33 cellular contexts compared by ENCODE assay signal in genomic region chr18:32446780-32447179, GRCh38. TPM values are rescaled to one million over a fixed set of nuclear protein-coding genes. Genes with fewer than 3 reads are reported as not detected.
DNase-seq lines count a peak whose midpoint lies in the region; ATAC-seq and TF ChIP-seq lines count a peak whose summit lies in the region.
"Had no signal": no experiment of that assay in that cellular context is flagged by ENCODE, and none has a peak within 500 bp of the region (broad histone marks: within the 10 kb centered on the region; RNA-seq: fewer than 3 reads in every experiment).

No MANE protein-coding gene starts in this region.

- no peaks in the 10 kb centered on the region for H3K36me3 ChIP-seq in mucosa of descending colon (ENCODE audit: low read depth)
- H3K36me3 ChIP-seq: cardiac muscle cell, prostate gland, tibial nerve had no signal

- H3K9me3 ChIP-seq in mucosa of descending colon, result no peaks in the 10 kb centered on the region
- H3K9me3 ChIP-seq: prostate gland, SK-N-SH, tibial nerve had no signal

- TF ChIP-seq CTCF in glutamatergic neuron (IDR thresholded peaks at IDR 0.05; ENCODE audit: partially characterized antibody, unreplicated experiment) (no peak), mucosa of descending colon (IDR thresholded peaks at IDR 0.05) (no peak)

- H3K27me3 Mint-ChIP-seq in glutamatergic neuron (ENCODE audit: unreplicated experiment), result no peaks in the 10 kb centered on the region

- H3K4me1 ChIP-seq in mucosa of descending colon (ENCODE audit: low read depth), result no peaks in the 10 kb centered on the region
- H3K4me1 ChIP-seq: prostate gland had no signal

- peak overlapping the region; percentile 39 for H3K27ac Mint-ChIP-seq in glutamatergic neuron (ENCODE audit: unreplicated experiment)
- H3K27ac Mint-ChIP-seq: activated CD4-positive, alpha-beta T cell treated with anti-CD3 and anti-CD28 coated beads, Interleukin-2, amount 10 ng/mL, durations not matched to agents 7 days and 5 days; activated naive CD8-positive, alpha-beta T cell; CD8-positive, alpha-beta memory T cell; effector memory CD8-positive, alpha-beta T cell; mesothelial cell of epicardium; naive B cell; WTC11 had no signal

- DNase-seq in Ammon's horn (ENCODE audit: low spot score) (peak; percentile 36), NCI-H1105 treated with DMSO at 0.1 percent for 48 hours (lab: John Stamatoyannopoulos, UW) (peak; percentile 49), NCI-H526 treated with DMSO at 0.1 percent for 48 hours (lab: John Stamatoyannopoulos, UW) (peak; percentile 34), glutamatergic neuron (no peak), mucosa of descending colon (no peak)
- DNase-seq: ACHN; activated CD4-positive, alpha-beta T cell treated with anti-CD3 and anti-CD28 coated beads, Interleukin-2, amount 10 ng/mL, durations not matched to agents 7 days and 5 days; activated effector memory CD4-positive, alpha-beta T cell treated with Interleukin-2 at 50 U/mL for 16 hours; aorta; CD8-positive, alpha-beta memory T cell; effector memory CD8-positive, alpha-beta T cell; erythroblast; HCEC 1CT; islet precursor cell; Kasumi-1; naive B cell; NCI-H187 treated with DMSO at 0.1 percent for 48 hours; NK-92 treated with Interleukin-12 subunit alpha and Interleukin-12 subunit beta, amount 100 ng/mL, for 24 hours; SK-N-SH; stimulated activated CD4-positive, alpha-beta T cell treated with anti-CD3 and anti-CD28 coated beads, Interleukin-12 subunit alpha, Interleukin-12 subunit beta, amount 100 ng/mL, for 4 hours; stimulated activated CD4-positive, alpha-beta T cell treated with anti-CD3 and anti-CD28 coated beads, Interleukin-2, amount 100 ng/mL, for 48 hours had no signal

- peaks cover 28% of the 10 kb centered on the region for H3K4me1 Mint-ChIP-seq in glutamatergic neuron (ENCODE audit: low read depth, unreplicated experiment)
- H3K4me1 Mint-ChIP-seq: activated CD4-positive, alpha-beta T cell treated with anti-CD3 and anti-CD28 coated beads, Interleukin-2, amount 10 ng/mL, durations not matched to agents 7 days and 5 days; CD8-positive, alpha-beta memory T cell; naive B cell had no signal

- no peak for ATAC-seq in mucosa of descending colon
- no peak for ATAC-seq in GM19035 (IDR thresholded peaks at IDR 0.05; ENCODE audit: unreplicated experiment)
- ATAC-seq in GM19463 (IDR thresholded peaks at IDR 0.05; ENCODE audit: unreplicated experiment), result no peak
- ATAC-seq in GM21723 (IDR thresholded peaks at IDR 0.05; ENCODE audit: unreplicated experiment), result no peak
- ATAC-seq: effector memory CD8-positive, alpha-beta T cell; HepG2; sciatic nerve; WTC11 had no signal

- H3K9me3 Mint-ChIP-seq in glutamatergic neuron (ENCODE audit: unreplicated experiment), result peaks cover 2% of the 10 kb centered on the region
- H3K9me3 Mint-ChIP-seq: activated CD4-positive, alpha-beta T cell treated with anti-CD3 and anti-CD28 coated beads, Interleukin-2, amount 10 ng/mL, durations not matched to agents 7 days and 5 days; effector memory CD8-positive, alpha-beta T cell; mesothelial cell of epicardium; naive B cell; WTC11 had no signal

- no peak overlapping the region for H3K4me3 ChIP-seq in mucosa of descending colon
- H3K4me3 ChIP-seq: cardiac muscle cell, coronary artery, prostate gland, tibial nerve had no signal

- no peaks in the 10 kb centered on the region for H3K36me3 Mint-ChIP-seq in glutamatergic neuron (ENCODE audit: unreplicated experiment)
- H3K36me3 Mint-ChIP-seq: activated naive CD8-positive, alpha-beta T cell; CD8-positive, alpha-beta memory T cell; mesothelial cell of epicardium; naive B cell; WTC11 had no signal

- intact Hi-C loops in mucosa of descending colon (cut with DNase I, micrococcal nuclease), result no loop called here

- H3K4me3 Mint-ChIP-seq in glutamatergic neuron (ENCODE audit: unreplicated experiment), result no peak overlapping the region
- H3K4me3 Mint-ChIP-seq: activated CD4-positive, alpha-beta T cell treated with anti-CD3 and anti-CD28 coated beads, Interleukin-2, amount 10 ng/mL, durations not matched to agents 7 days and 5 days; activated naive CD8-positive, alpha-beta T cell; CD8-positive, alpha-beta memory T cell; effector memory CD8-positive, alpha-beta T cell; mesothelial cell of epicardium; naive B cell; WTC11 had no signal

RNA-seq across cellular contexts. Expression of gene GAREM1, which starts 23.9 kb away (rescaled TPM):
- total RNA-seq in glutamatergic neuron (ENCODE audit: unreplicated experiment) (8.7 TPM), mucosa of descending colon (10 to 100 TPM; 14.5 to 29.0 (median 19.6) TPM)
- total RNA-seq: activated CD4-positive, alpha-beta T cell treated with anti-CD3 and anti-CD28 coated beads, Interleukin-2, amount 10 ng/mL, durations not matched to agents 7 days and 5 days; CD8-positive, alpha-beta memory T cell had no signal

Comparison
In these comparisons a context has a peak if more than half of its experiments do, and no peak if none do; other contexts are left out.
1. DNase-seq: peak in Ammon's horn (single experiment), NCI-H1105 treated with DMSO at 0.1 percent for 48 hours (single experiment) and NCI-H526 treated with DMSO at 0.1 percent for 48 hours (single experiment); none in glutamatergic neuron (single experiment) and mucosa of descending colon (0 of 3).